1 cellular context compared by ENCODE assay signal in the genomic region with DNA sequence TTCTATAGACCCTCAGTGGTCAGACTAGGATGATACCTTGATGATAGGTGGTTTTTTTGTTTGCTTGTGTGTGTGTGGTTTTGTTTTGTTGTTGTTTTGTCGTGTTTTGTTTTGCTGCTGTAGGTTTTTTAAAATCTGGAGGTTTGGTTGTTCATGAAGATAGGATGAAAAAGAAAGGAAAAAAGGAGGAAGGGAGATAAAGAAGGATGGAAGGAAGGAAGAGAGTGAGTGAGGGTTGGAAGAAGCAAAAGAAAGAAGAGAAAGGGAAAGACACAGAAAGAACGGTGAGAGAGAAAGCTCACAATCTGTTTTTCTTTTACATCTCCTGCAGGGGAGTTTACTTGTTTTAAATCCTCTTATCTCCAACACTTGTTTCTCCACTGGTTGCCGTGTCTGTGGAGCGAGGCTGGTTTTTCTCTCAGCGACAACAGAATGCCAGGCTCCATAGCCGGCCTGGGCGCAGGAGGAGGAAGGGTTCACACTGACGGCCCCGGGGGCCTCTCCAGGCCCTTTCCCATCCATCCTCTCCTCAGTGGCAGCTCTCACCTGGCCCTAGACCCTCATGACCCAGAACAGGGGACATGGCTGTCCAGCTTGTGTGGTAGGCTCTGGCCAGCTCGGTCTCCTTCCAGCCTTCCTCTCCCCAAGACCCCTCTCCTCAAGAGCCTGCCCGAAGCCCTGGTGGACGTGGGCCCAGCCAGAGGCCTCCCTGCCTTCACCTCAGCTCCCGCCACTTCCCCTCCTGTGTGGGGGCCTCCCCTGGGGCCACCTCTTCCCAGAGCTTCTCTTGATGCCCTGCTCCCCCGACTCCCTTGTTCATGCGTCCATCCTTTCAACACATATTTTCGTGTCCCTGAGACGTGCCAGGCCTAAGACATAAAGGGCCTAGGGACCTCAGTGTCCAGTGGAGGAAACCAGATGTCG.
TF ChIP-seq lines count a peak whose summit lies in the region.

No MANE protein-coding gene starts in this region.

TF ChIP-seq in K562, 482 proteins besides CTCF, POLR2A, EP300 and RAD21 (continued from another document and continues in another):
- TF ChIP-seq, protein P1, sequence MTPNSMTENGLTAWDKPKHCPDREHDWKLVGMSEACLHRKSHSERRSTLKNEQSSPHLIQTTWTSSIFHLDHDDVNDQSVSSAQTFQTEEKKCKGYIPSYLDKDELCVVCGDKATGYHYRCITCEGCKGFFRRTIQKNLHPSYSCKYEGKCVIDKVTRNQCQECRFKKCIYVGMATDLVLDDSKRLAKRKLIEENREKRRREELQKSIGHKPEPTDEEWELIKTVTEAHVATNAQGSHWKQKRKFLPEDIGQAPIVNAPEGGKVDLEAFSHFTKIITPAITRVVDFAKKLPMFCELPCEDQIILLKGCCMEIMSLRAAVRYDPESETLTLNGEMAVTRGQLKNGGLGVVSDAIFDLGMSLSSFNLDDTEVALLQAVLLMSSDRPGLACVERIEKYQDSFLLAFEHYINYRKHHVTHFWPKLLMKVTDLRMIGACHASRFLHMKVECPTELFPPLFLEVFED (CRISPR knock-in tag; conservative IDR thresholded peaks at IDR 0.05), result peak; percentile 93
- TF ChIP-seq TCFL5 (CRISPR knock-in tag; conservative IDR thresholded peaks at IDR 0.05), result peak; percentile 47; the same call in 1 of the 2 replicates
- 0 out of 2 replicates have a peak, but pooled peaks have one; percentile 10 for TF ChIP-seq L3MBTL2 (IDR thresholded peaks at IDR 0.05)
- no peak for TF ChIP-seq CTBP1 (IDR thresholded peaks at IDR 0.05; ENCODE audit: borderline replicate concordance)
- no peak for TF ChIP-seq CBFA2T2 (conservative IDR thresholded peaks at IDR 0.05)
- TF ChIP-seq ZNF134 (CRISPR knock-in tag; conservative IDR thresholded peaks at IDR 0.05), result no peak
- TF ChIP-seq PHB2 (IDR thresholded peaks at IDR 0.05; ENCODE audit: low read depth), result 0 out of 2 replicates have a peak, but pooled peaks have one; percentile 46
- TF ChIP-seq ZNF316 (IDR thresholded peaks at IDR 0.05), result no peak; the same call in 1 of the 2 replicates
- TF ChIP-seq MCM3 (IDR thresholded peaks at IDR 0.05), result no peak
- 0 out of 2 replicates have a peak, but pooled peaks have one; percentile 36 for TF ChIP-seq ZNF445 (CRISPR knock-in tag; IDR thresholded peaks at IDR 0.05; ENCODE audit: low read depth)
- TF ChIP-seq SNIP1 (IDR thresholded peaks at IDR 0.05; ENCODE audit: low read depth), result peak; percentile 70; the same call in 1 of the 2 replicates
- TF ChIP-seq MTA1 (IDR thresholded peaks at IDR 0.05; ENCODE audit: borderline replicate concordance), result peak; percentile 71; the same call in 1 of the 2 replicates
- TF ChIP-seq, protein P2, sequence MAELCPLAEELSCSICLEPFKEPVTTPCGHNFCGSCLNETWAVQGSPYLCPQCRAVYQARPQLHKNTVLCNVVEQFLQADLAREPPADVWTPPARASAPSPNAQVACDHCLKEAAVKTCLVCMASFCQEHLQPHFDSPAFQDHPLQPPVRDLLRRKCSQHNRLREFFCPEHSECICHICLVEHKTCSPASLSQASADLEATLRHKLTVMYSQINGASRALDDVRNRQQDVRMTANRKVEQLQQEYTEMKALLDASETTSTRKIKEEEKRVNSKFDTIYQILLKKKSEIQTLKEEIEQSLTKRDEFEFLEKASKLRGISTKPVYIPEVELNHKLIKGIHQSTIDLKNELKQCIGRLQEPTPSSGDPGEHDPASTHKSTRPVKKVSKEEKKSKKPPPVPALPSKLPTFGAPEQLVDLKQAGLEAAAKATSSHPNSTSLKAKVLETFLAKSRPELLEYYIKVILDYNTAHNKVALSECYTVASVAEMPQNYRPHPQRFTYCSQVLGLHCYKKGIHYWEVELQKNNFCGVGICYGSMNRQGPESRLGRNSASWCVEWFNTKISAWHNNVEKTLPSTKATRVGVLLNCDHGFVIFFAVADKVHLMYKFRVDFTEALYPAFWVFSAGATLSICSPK (IDR thresholded peaks at IDR 0.05; ENCODE audit: borderline replicate concordance), result 0 out of 2 replicates have a peak, but pooled peaks have one; percentile 83
- no peak for TF ChIP-seq FOXM1 (IDR thresholded peaks at IDR 0.05; ENCODE audit: low read depth)
- no peak for TF ChIP-seq FOXM1 (CRISPR knock-in tag; IDR thresholded peaks at IDR 0.05; ENCODE audit: low read depth)
- TF ChIP-seq SMARCA4 (IDR thresholded peaks at IDR 0.05), result 0 out of 2 replicates have a peak, but pooled peaks have one; percentile 27
- TF ChIP-seq ETV5 (CRISPR knock-in tag; IDR thresholded peaks at IDR 0.05; ENCODE audit: low read depth), result no peak
- TF ChIP-seq ETV6 (IDR thresholded peaks at IDR 0.05; ENCODE audit: borderline replicate concordance in 1 of 2, low read depth in 2 of 2, low read length in 1 of 2), result no peak
- TF ChIP-seq ETV6 (CRISPR knock-in tag; IDR thresholded peaks at IDR 0.05; ENCODE audit: borderline replicate concordance), result no peak
- TF ChIP-seq PHTF2 (CRISPR knock-in tag; IDR thresholded peaks at IDR 0.05), result no peak
- no peak for TF ChIP-seq ZNF444 (CRISPR knock-in tag; IDR thresholded peaks at IDR 0.05)
- TF ChIP-seq, protein P3, sequence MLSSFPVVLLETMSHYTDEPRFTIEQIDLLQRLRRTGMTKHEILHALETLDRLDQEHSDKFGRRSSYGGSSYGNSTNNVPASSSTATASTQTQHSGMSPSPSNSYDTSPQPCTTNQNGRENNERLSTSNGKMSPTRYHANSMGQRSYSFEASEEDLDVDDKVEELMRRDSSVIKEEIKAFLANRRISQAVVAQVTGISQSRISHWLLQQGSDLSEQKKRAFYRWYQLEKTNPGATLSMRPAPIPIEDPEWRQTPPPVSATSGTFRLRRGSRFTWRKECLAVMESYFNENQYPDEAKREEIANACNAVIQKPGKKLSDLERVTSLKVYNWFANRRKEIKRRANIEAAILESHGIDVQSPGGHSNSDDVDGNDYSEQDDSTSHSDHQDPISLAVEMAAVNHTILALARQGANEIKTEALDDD (IDR thresholded peaks at IDR 0.05), result no peak
- no peak for TF ChIP-seq CBFB (CRISPR knock-in tag; IDR thresholded peaks at IDR 0.05)
- TF ChIP-seq, protein P4, sequence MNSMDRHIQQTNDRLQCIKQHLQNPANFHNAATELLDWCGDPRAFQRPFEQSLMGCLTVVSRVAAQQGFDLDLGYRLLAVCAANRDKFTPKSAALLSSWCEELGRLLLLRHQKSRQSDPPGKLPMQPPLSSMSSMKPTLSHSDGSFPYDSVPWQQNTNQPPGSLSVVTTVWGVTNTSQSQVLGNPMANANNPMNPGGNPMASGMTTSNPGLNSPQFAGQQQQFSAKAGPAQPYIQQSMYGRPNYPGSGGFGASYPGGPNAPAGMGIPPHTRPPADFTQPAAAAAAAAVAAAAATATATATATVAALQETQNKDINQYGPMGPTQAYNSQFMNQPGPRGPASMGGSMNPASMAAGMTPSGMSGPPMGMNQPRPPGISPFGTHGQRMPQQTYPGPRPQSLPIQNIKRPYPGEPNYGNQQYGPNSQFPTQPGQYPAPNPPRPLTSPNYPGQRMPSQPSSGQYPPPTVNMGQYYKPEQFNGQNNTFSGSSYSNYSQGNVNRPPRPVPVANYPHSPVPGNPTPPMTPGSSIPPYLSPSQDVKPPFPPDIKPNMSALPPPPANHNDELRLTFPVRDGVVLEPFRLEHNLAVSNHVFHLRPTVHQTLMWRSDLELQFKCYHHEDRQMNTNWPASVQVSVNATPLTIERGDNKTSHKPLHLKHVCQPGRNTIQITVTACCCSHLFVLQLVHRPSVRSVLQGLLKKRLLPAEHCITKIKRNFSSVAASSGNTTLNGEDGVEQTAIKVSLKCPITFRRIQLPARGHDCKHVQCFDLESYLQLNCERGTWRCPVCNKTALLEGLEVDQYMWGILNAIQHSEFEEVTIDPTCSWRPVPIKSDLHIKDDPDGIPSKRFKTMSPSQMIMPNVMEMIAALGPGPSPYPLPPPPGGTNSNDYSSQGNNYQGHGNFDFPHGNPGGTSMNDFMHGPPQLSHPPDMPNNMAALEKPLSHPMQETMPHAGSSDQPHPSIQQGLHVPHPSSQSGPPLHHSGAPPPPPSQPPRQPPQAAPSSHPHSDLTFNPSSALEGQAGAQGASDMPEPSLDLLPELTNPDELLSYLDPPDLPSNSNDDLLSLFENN (IDR thresholded peaks at IDR 0.05; ENCODE audit: low read depth in 2 of 2, low read length in 2 of 2), result no peak
- no peak for TF ChIP-seq ZNF121 (CRISPR knock-in tag; conservative IDR thresholded peaks at IDR 0.05)
- TF ChIP-seq, protein P5, sequence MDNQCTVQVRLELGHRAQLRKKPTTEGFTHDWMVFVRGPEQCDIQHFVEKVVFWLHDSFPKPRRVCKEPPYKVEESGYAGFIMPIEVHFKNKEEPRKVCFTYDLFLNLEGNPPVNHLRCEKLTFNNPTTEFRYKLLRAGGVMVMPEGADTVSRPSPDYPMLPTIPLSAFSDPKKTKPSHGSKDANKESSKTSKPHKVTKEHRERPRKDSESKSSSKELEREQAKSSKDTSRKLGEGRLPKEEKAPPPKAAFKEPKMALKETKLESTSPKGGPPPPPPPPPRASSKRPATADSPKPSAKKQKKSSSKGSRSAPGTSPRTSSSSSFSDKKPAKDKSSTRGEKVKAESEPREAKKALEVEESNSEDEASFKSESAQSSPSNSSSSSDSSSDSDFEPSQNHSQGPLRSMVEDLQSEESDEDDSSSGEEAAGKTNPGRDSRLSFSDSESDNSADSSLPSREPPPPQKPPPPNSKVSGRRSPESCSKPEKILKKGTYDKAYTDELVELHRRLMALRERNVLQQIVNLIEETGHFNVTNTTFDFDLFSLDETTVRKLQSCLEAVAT (IDR thresholded peaks at IDR 0.05), result peak; percentile 64 to 72
- no peak for TF ChIP-seq NCOA2 (IDR thresholded peaks at IDR 0.05; ENCODE audit: partially characterized antibody in 2 of 2)
- 0 out of 4 replicates have a peak, but pooled peaks of 1 of the 2 experiments have one; percentile 13 for TF ChIP-seq FOXA3 (CRISPR knock-in tag; conservative IDR thresholded peaks at IDR 0.05 in 1 of 2, IDR thresholded peaks at IDR 0.05 in 1 of 2)
- no peak for TF ChIP-seq CREBBP (IDR thresholded peaks at IDR 0.05; ENCODE audit: low read depth, low read length)
- peak; percentile 55; the same call in 1 of the 2 replicates for TF ChIP-seq ZFP1 (CRISPR knock-in tag; IDR thresholded peaks at IDR 0.05)
- peak; percentile 59 for TF ChIP-seq NCOA4 (IDR thresholded peaks at IDR 0.05; ENCODE audit: partially characterized antibody)
- TF ChIP-seq MTA3 (IDR thresholded peaks at IDR 0.05; ENCODE audit: borderline replicate concordance), result no peak
- TF ChIP-seq ZNF184 (CRISPR knock-in tag; IDR thresholded peaks at IDR 0.05), result no peak
- TF ChIP-seq GATAD2A (IDR thresholded peaks at IDR 0.05), result peak; percentile 81
- TF ChIP-seq HNRNPH1 (optimal IDR thresholded peaks at IDR 0.05; ENCODE audit: low read depth, low read length), result no peak
- TF ChIP-seq, protein P6, sequence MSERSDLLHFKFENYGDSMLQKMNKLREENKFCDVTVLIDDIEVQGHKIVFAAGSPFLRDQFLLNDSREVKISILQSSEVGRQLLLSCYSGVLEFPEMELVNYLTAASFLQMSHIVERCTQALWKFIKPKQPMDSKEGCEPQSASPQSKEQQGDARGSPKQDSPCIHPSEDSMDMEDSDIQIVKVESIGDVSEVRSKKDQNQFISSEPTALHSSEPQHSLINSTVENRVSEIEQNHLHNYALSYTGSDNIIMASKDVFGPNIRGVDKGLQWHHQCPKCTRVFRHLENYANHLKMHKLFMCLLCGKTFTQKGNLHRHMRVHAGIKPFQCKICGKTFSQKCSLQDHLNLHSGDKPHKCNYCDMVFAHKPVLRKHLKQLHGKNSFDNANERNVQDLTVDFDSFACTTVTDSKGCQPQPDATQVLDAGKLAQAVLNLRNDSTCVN (CRISPR knock-in tag; IDR thresholded peaks at IDR 0.05), result peak; percentile 85; the same call in 1 of the 2 replicates
- TF ChIP-seq, protein P7, sequence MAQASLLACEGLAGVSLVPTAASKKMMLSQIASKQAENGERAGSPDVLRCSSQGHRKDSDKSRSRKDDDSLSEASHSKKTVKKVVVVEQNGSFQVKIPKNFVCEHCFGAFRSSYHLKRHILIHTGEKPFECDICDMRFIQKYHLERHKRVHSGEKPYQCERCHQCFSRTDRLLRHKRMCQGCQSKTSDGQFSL (CRISPR knock-in tag; IDR thresholded peaks at IDR 0.05), result peak; percentile 30; the same call in 1 of the 2 replicates
- TF ChIP-seq, protein P7 (tag; IDR thresholded peaks at IDR 0.05), result no peak
- no peak; the same call in 1 of the 2 replicates for TF ChIP-seq ZNF561 (CRISPR knock-in tag; conservative IDR thresholded peaks at IDR 0.05)
- TF ChIP-seq, protein P8, sequence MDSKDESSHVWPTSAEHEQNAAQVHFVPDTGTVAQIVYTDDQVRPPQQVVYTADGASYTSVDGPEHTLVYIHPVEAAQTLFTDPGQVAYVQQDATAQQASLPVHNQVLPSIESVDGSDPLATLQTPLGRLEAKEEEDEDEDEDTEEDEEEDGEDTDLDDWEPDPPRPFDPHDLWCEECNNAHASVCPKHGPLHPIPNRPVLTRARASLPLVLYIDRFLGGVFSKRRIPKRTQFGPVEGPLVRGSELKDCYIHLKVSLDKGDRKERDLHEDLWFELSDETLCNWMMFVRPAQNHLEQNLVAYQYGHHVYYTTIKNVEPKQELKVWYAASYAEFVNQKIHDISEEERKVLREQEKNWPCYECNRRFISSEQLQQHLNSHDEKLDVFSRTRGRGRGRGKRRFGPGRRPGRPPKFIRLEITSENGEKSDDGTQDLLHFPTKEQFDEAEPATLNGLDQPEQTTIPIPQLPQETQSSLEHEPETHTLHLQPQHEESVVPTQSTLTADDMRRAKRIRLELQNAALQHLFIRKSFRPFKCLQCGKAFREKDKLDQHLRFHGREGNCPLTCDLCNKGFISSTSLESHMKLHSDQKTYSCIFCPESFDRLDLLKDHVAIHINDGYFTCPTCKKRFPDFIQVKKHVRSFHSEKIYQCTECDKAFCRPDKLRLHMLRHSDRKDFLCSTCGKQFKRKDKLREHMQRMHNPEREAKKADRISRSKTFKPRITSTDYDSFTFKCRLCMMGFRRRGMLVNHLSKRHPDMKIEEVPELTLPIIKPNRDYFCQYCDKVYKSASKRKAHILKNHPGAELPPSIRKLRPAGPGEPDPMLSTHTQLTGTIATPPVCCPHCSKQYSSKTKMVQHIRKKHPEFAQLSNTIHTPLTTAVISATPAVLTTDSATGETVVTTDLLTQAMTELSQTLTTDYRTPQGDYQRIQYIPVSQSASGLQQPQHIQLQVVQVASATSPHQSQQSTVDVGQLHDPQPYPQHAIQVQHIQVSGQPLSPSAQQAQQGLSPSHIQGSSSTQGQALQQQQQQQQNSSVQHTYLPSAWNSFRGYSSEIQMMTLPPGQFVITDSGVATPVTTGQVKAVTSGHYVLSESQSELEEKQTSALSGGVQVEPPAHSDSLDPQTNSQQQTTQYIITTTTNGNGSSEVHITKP (IDR thresholded peaks at IDR 0.05; ENCODE audit: partially characterized antibody), result peak; percentile 25
- no peak for TF ChIP-seq CCNT2 (IDR thresholded peaks at IDR 0.05; ENCODE audit: borderline replicate concordance, extremely low read depth, insufficient read length, low read depth, low read length)
- peak in 1 of 2 experiments; percentile 73; a peak in 2 of 4 replicates for TF ChIP-seq HDAC1 (IDR thresholded peaks at IDR 0.05)
- 0 out of 2 replicates have a peak, but pooled peaks have one; percentile 25 for TF ChIP-seq EHMT2 (IDR thresholded peaks at IDR 0.05)
- no peak for TF ChIP-seq SMC3 (conservative IDR thresholded peaks at IDR 0.05; ENCODE audit: insufficient read depth, low read depth, low read length)
- peak; percentile 15; the same call in 1 of the 2 replicates for TF ChIP-seq MTA2 (IDR thresholded peaks at IDR 0.05; ENCODE audit: low read depth)
- 0 out of 2 replicates have a peak, but pooled peaks have one; percentile 15 for TF ChIP-seq SPI1 (IDR thresholded peaks at IDR 0.05; ENCODE audit: borderline replicate concordance, low read depth, low read length)
